Comparison of ENCODE assay signal across 8 cellular contexts in the genomic region with DNA sequence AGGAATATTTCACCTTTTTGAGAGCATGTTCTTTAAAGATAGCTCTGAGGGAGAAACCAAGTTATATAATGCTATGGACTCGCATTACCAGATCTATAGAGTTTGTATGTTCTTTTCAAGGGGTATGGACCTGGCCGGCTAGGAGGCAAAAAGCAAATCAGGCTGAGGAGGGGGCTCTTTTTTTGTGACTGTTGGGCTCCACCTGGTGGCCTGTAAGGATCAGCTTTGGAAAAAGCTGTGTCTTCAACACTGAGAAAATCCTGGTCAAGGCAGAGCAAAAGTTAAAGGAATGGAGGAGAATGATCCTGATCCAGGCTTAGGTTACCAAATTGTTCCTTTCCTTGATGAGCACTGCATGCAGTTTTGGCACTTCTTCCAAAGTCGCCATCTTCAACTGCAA.
DNase-seq lines count a peak whose midpoint lies in the region; ATAC-seq, FAIRE-seq and TF ChIP-seq lines count a peak whose summit lies in the region.

No MANE protein-coding gene starts in this region.

- intact Hi-C loops in GM12878 (cut with micrococcal nuclease; ENCODE audit: unreplicated experiment), result loop anchor here (1.0 to 10.0 kb wide), 3 partner anchors 183 to 236 kb away; no protein-coding TSS in a partner anchor

- POLR2A ChIA-PET in A549 (lab: Yijun Ruan, JAX), result interaction anchor here (1.0 kb wide), 1 partner anchor 216 kb away, joined by 3 read pairs; no protein-coding TSS in a partner anchor
- POLR2A ChIA-PET in GM12878 (lab: Charles Lee), result no interaction called here

- TF ChIP-seq EP300 in A549 (IDR thresholded peaks at IDR 0.05), result no peak
- no peak for TF ChIP-seq EP300 in GM12878 (IDR thresholded peaks at IDR 0.05; ENCODE audit: borderline replicate concordance in 1 of 2, control insufficient read depth in 1 of 2, low read depth in 2 of 2, low read length in 2 of 2)

- H3K9me3 ChIP-seq in A549 (no peaks in the 10 kb centered on the region), GM12878 (replicated peaks; ENCODE audit: control insufficient read depth, insufficient read depth, low read length) (no peaks in the 10 kb centered on the region)

- DNase-seq in A549 (ENCODE audit: low read depth in 1 of 2, low spot score in 1 of 2) (peak; percentile 13 to 40), GM10266 (ENCODE audit: extremely low spot score) (peak; percentile 35), NCI-H460 (ENCODE audit: extremely low read depth, low read depth) (peak; percentile 34), GM12878 (ENCODE audit: low read depth, low spot score) (no peak), kidney glomerular epithelial cell (lab: John Stamatoyannopoulos, UW) (peak; percentile 7), superior temporal gyrus (ENCODE audit: extremely low spot score) (peak; percentile 73)
- DNase-seq in activated CD8-positive, alpha-beta memory T cell treated with anti-CD3 and anti-CD28 coated beads, Interleukin-2, amount 50 U/mL, for 4 hours, result no peak

- TF ChIP-seq POLR2A in A549 (IDR thresholded peaks at IDR 0.05; ENCODE audit: low read length) (no peak), GM12878 (IDR thresholded peaks at IDR 0.05; ENCODE audit: low read depth, low read length) (no peak)

- WGBS in A549 (ENCODE audit: missing lambda C conversion rate), result 28% methylated on average over 3 of the region's 3 CpGs
- 66% methylated on average over 3 of the region's 3 CpGs for WGBS in GM12878 (ENCODE audit: insufficient coverage, insufficient replicate concordance, low lambda C conversion rate, missing lambda C conversion rate)

- TF ChIP-seq CTCF in A549 (IDR thresholded peaks at IDR 0.05) (peak; percentile 90), GM10266 (IDR thresholded peaks at IDR 0.05; ENCODE audit: control insufficient read depth, insufficient read depth, low read depth, missing control alignments) (peak; percentile 66), GM12878 (IDR thresholded peaks at IDR 0.05 in 2 of 3, conservative IDR thresholded peaks at IDR 0.05 in 1 of 3; ENCODE audit: control insufficient read depth in 2 of 3, extremely low read depth in 1 of 3, insufficient read depth in 1 of 3, low read depth in 3 of 3, low read length in 3 of 3) (peak; percentile 55 to 63 (median 62); a peak in 5 of 6 replicates)

- no peak overlapping the region for H3K9ac ChIP-seq in GM12878 (ENCODE audit: control insufficient read depth, insufficient read depth, low read length)

- H3K4me1 ChIP-seq in A549 (no peaks in the 10 kb centered on the region), GM12878 (ENCODE audit: control insufficient read depth, insufficient read depth, low read length) (no peaks in the 10 kb centered on the region)

- H3K79me2 ChIP-seq in GM12878 (ENCODE audit: control insufficient read depth, insufficient read depth, low read length), result no peaks in the 10 kb centered on the region

- no peak overlapping the region for H3K4me3 ChIP-seq in A549
- H3K4me3 ChIP-seq in GM12878, result no peak overlapping the region

- 0 out of 4 replicates have a peak, but pooled peaks cover 0 to 2% of the 10 kb centered on the region in 2 experiments for H3K36me3 ChIP-seq in GM12878 (ENCODE audit: control insufficient read depth in 2 of 2, insufficient read depth in 2 of 2, low read length in 1 of 2)

- no peak for FAIRE-seq in A549 (lab: Jason Lieb, UNC)
- peak; percentile 23 for FAIRE-seq in GM12878 (lab: Jason Lieb, UNC)

- H3K27ac ChIP-seq in A549 (no peak overlapping the region), GM12878 (ENCODE audit: control insufficient read depth, insufficient read depth) (no peak overlapping the region)

- CTCF ChIA-PET in A549 (lab: Yijun Ruan, JAX), result interaction anchor here (0.6 to 7.0 kb wide), 20 partner anchors 11 to 348 kb away, joined by 3 to 81 read pairs (median 3); partner anchors contain the start of gene NPPC
- CTCF ChIA-PET in GM12878 (lab: Yijun Ruan, JAX), result interaction anchor here (0.9 to 3.6 kb wide), 11 partner anchors 16 to 242 kb away, joined by 3 to 32 read pairs (median 3); no protein-coding TSS in a partner anchor

- no peak overlapping the region for H3K4me2 ChIP-seq in A549
- no peak overlapping the region for H3K4me2 ChIP-seq in GM12878 (ENCODE audit: control insufficient read depth, insufficient read depth)

- no TSS peak for BruUV-seq in GM12878 (replicated peaks; lab: Mats Ljungman, UMichigan)

- TF ChIP-seq RAD21 in A549 (conservative IDR thresholded peaks at IDR 0.05 in 1 of 2, IDR thresholded peaks at IDR 0.05 in 1 of 2) (peak; percentile 74 to 82), GM12878 (IDR thresholded peaks at IDR 0.05; ENCODE audit: insufficient read depth, low read depth, low read length) (peak; percentile 79)

- H4K20me1 ChIP-seq in GM12878 (ENCODE audit: control insufficient read depth, insufficient read depth), result no peaks in the 10 kb centered on the region

- RAD21 ChIA-PET in GM12878 (lab: Charles Lee; ENCODE audit: unreplicated experiment), result interaction anchor here (1.5 to 1.6 kb wide), 2 partner anchors 217 to 236 kb away, joined by 3 read pairs; no protein-coding TSS in a partner anchor

- SMC1A ChIA-PET in GM12878 (lab: Charles Lee; ENCODE audit: uncharacterized antibody, unreplicated experiment), result interaction anchor here (0.6 to 2.6 kb wide), 10 partner anchors 29 to 243 kb away, joined by 3 to 11 read pairs (median 3); partner anchors contain the start of gene NPPC

- in situ Hi-C loops in GM12878 (cut with MboI), result loop anchor here (5.0 kb wide), 1 partner anchor 220 kb away; no protein-coding TSS in a partner anchor

- ATAC-seq in A549 (peak; percentile 74 to 89), GM12878 (peak; percentile 63), GM21423 (IDR thresholded peaks at IDR 0.05; ENCODE audit: unreplicated experiment) (no peak)

- no peaks in the 10 kb centered on the region for H3K27me3 ChIP-seq in GM12878 (replicated peaks in 1 of 2; ENCODE audit: control insufficient read depth in 2 of 2, insufficient read depth in 2 of 2, low read length in 1 of 2)

- no peak overlapping the region for H2AFZ ChIP-seq in GM12878 (ENCODE audit: control insufficient read depth, low read depth, low read length)

TF ChIP-seq in A549, 52 proteins besides CTCF, POLR2A, EP300 and RAD21:
- peak; percentile 87 for TF ChIP-seq SMC3 (IDR thresholded peaks at IDR 0.05)
- TF ChIP-seq, protein P1, sequence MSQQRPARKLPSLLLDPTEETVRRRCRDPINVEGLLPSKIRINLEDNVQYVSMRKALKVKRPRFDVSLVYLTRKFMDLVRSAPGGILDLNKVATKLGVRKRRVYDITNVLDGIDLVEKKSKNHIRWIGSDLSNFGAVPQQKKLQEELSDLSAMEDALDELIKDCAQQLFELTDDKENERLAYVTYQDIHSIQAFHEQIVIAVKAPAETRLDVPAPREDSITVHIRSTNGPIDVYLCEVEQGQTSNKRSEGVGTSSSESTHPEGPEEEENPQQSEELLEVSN (IDR thresholded peaks at IDR 0.05; ENCODE audit: borderline replicate concordance, low read depth), result no peak
- TF ChIP-seq FOSB (CRISPR knock-in tag; IDR thresholded peaks at IDR 0.05), result no peak

TF ChIP-seq in GM12878, 131 proteins besides CTCF, POLR2A, EP300 and RAD21 (continues in another document):
- TF ChIP-seq, protein P2, sequence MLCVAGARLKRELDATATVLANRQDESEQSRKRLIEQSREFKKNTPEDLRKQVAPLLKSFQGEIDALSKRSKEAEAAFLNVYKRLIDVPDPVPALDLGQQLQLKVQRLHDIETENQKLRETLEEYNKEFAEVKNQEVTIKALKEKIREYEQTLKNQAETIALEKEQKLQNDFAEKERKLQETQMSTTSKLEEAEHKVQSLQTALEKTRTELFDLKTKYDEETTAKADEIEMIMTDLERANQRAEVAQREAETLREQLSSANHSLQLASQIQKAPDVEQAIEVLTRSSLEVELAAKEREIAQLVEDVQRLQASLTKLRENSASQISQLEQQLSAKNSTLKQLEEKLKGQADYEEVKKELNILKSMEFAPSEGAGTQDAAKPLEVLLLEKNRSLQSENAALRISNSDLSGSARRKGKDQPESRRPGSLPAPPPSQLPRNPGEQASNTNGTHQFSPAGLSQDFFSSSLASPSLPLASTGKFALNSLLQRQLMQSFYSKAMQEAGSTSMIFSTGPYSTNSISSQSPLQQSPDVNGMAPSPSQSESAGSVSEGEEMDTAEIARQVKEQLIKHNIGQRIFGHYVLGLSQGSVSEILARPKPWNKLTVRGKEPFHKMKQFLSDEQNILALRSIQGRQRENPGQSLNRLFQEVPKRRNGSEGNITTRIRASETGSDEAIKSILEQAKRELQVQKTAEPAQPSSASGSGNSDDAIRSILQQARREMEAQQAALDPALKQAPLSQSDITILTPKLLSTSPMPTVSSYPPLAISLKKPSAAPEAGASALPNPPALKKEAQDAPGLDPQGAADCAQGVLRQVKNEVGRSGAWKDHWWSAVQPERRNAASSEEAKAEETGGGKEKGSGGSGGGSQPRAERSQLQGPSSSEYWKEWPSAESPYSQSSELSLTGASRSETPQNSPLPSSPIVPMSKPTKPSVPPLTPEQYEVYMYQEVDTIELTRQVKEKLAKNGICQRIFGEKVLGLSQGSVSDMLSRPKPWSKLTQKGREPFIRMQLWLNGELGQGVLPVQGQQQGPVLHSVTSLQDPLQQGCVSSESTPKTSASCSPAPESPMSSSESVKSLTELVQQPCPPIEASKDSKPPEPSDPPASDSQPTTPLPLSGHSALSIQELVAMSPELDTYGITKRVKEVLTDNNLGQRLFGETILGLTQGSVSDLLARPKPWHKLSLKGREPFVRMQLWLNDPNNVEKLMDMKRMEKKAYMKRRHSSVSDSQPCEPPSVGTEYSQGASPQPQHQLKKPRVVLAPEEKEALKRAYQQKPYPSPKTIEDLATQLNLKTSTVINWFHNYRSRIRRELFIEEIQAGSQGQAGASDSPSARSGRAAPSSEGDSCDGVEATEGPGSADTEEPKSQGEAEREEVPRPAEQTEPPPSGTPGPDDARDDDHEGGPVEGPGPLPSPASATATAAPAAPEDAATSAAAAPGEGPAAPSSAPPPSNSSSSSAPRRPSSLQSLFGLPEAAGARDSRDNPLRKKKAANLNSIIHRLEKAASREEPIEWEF (IDR thresholded peaks at IDR 0.05; ENCODE audit: insufficient replicate concordance, low read depth, low read length), result no peak
- TF ChIP-seq BCL11A (IDR thresholded peaks at IDR 0.05; ENCODE audit: low read depth, low read length) (no peak), MLLT1 (IDR thresholded peaks at IDR 0.05) (no peak), ZNF622 (IDR thresholded peaks at IDR 0.05) (no peak)

Comparison
In these comparisons a context has a peak if more than half of its experiments do, and no peak if none do; other contexts are left out.
1. DNase-seq: peak in A549 (2 of 2), GM10266 (single experiment), NCI-H460 (single experiment), kidney glomerular epithelial cell (single experiment) and superior temporal gyrus (single experiment); none in GM12878 (single experiment) and activated CD8-positive, alpha-beta memory T cell treated with anti-CD3 and anti-CD28 coated beads, Interleukin-2, amount 50 U/mL, for 4 hours (single experiment).
2. Of the 24 proteins assayed by ChIP-seq in both GM12878 and A549: peak only in GM12878: none; only in A549: none; in both: CTCF, RAD21 and SMC3; in neither: 21.
3. Peak in every context shown above with its lines, with median percentiles within 50 percentile points of each other: CTCF ChIP-seq.